ENCODE assay signal across 1 cellular context in the genomic region with DNA sequence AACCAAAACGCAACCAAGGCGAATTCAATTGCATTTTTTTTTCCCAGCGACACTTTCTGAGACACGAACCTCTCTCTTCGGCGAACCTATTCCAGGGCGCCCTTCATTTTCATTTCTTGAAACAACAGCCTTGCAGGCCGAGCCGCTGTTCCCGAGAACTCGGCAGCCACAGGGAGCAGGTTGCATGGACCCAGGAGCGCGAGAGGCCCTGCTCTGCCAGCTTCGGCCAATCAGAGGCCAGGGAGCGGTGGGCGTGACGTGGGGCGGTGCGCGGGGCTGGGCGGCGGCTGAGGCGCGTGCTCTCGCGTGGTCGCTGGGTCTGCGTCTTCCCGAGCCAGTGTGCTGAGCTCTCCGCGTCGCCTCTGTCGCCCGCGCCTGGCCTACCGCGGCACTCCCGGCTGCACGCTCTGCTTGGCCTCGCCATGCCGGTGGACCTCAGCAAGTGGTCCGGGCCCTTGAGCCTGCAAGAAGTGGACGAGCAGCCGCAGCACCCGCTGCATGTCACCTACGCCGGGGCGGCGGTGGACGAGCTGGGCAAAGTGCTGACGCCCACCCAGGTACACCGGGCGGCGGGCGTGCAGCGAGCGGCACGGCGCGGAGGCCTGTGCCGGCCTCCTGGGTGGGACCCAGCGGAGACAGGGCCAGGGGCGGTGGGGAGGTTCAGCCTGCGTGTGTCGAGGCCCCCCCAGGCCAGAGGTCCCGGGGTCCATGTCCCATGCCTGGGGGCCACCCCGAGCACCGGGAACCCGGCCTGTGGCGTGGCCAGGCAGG.
TF ChIP-seq lines count a peak whose summit lies in the region.

A gene (plus strand): TSS at position 337 of the 771 bp plus-strand sequence. CDS start 86 bp downstream, at position 423.

TF ChIP-seq in HepG2, 621 proteins besides CTCF, POLR2A, EP300 and RAD21 (continued from another document and continues in another):
- TF ChIP-seq, protein P1, sequence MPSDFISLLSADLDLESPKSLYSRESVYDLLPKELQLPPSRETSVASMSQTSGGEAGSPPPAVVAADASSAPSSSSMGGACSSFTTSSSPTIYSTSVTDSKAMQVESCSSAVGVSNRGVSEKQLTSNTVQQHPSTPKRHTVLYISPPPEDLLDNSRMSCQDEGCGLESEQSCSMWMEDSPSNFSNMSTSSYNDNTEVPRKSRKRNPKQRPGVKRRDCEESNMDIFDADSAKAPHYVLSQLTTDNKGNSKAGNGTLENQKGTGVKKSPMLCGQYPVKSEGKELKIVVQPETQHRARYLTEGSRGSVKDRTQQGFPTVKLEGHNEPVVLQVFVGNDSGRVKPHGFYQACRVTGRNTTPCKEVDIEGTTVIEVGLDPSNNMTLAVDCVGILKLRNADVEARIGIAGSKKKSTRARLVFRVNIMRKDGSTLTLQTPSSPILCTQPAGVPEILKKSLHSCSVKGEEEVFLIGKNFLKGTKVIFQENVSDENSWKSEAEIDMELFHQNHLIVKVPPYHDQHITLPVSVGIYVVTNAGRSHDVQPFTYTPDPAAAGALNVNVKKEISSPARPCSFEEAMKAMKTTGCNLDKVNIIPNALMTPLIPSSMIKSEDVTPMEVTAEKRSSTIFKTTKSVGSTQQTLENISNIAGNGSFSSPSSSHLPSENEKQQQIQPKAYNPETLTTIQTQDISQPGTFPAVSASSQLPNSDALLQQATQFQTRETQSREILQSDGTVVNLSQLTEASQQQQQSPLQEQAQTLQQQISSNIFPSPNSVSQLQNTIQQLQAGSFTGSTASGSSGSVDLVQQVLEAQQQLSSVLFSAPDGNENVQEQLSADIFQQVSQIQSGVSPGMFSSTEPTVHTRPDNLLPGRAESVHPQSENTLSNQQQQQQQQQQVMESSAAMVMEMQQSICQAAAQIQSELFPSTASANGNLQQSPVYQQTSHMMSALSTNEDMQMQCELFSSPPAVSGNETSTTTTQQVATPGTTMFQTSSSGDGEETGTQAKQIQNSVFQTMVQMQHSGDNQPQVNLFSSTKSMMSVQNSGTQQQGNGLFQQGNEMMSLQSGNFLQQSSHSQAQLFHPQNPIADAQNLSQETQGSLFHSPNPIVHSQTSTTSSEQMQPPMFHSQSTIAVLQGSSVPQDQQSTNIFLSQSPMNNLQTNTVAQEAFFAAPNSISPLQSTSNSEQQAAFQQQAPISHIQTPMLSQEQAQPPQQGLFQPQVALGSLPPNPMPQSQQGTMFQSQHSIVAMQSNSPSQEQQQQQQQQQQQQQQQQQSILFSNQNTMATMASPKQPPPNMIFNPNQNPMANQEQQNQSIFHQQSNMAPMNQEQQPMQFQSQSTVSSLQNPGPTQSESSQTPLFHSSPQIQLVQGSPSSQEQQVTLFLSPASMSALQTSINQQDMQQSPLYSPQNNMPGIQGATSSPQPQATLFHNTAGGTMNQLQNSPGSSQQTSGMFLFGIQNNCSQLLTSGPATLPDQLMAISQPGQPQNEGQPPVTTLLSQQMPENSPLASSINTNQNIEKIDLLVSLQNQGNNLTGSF (CRISPR knock-in tag; IDR thresholded peaks at IDR 0.05), result peak; percentile 72; the same call in 1 of the 2 replicates
- TF ChIP-seq EEA1 (CRISPR knock-in tag; IDR thresholded peaks at IDR 0.05; ENCODE audit: borderline replicate concordance), result peak; percentile 96; the same call in 1 of the 2 replicates
- TF ChIP-seq, protein P2, sequence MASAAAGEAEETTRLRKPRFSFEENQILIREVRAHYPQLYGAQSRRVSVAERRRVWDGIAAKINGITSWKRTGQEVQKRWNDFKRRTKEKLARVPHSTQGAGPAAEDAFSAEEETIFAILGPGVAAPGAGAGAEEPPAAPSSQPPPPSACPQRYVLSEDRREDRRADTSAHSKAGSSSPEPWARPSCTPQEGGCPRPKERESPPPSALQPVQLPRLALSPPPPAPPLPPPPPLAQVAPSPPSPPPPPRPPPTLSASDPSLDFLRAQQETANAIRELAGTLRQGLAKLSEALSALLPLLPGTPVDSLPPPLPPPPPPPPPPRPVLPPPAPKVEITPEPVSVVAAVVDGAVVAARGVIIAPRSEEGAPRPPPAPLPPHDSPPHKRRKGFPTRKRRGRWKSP (CRISPR knock-in tag; IDR thresholded peaks at IDR 0.05), result peak; percentile 66; the same call in 1 of the 2 replicates
- peak; percentile 87; the same call in 1 of the 2 replicates for TF ChIP-seq KLF11 (CRISPR knock-in tag; IDR thresholded peaks at IDR 0.05)
- TF ChIP-seq, protein P3, sequence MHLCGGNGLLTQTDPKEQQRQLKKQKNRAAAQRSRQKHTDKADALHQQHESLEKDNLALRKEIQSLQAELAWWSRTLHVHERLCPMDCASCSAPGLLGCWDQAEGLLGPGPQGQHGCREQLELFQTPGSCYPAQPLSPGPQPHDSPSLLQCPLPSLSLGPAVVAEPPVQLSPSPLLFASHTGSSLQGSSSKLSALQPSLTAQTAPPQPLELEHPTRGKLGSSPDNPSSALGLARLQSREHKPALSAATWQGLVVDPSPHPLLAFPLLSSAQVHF (CRISPR knock-in tag; IDR thresholded peaks at IDR 0.05), result no peak
- TF ChIP-seq, protein P4, sequence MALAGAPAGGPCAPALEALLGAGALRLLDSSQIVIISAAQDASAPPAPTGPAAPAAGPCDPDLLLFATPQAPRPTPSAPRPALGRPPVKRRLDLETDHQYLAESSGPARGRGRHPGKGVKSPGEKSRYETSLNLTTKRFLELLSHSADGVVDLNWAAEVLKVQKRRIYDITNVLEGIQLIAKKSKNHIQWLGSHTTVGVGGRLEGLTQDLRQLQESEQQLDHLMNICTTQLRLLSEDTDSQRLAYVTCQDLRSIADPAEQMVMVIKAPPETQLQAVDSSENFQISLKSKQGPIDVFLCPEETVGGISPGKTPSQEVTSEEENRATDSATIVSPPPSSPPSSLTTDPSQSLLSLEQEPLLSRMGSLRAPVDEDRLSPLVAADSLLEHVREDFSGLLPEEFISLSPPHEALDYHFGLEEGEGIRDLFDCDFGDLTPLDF (CRISPR knock-in tag; IDR thresholded peaks at IDR 0.05), result peak; percentile 77
- TF ChIP-seq HNRNPUL1 (IDR thresholded peaks at IDR 0.05; ENCODE audit: low read depth, low read length), result 0 out of 2 replicates have a peak, but pooled peaks have one; percentile 25
- no peak for TF ChIP-seq ZNF367 (CRISPR knock-in tag; IDR thresholded peaks at IDR 0.05; ENCODE audit: borderline replicate concordance)
- TF ChIP-seq, protein P5, sequence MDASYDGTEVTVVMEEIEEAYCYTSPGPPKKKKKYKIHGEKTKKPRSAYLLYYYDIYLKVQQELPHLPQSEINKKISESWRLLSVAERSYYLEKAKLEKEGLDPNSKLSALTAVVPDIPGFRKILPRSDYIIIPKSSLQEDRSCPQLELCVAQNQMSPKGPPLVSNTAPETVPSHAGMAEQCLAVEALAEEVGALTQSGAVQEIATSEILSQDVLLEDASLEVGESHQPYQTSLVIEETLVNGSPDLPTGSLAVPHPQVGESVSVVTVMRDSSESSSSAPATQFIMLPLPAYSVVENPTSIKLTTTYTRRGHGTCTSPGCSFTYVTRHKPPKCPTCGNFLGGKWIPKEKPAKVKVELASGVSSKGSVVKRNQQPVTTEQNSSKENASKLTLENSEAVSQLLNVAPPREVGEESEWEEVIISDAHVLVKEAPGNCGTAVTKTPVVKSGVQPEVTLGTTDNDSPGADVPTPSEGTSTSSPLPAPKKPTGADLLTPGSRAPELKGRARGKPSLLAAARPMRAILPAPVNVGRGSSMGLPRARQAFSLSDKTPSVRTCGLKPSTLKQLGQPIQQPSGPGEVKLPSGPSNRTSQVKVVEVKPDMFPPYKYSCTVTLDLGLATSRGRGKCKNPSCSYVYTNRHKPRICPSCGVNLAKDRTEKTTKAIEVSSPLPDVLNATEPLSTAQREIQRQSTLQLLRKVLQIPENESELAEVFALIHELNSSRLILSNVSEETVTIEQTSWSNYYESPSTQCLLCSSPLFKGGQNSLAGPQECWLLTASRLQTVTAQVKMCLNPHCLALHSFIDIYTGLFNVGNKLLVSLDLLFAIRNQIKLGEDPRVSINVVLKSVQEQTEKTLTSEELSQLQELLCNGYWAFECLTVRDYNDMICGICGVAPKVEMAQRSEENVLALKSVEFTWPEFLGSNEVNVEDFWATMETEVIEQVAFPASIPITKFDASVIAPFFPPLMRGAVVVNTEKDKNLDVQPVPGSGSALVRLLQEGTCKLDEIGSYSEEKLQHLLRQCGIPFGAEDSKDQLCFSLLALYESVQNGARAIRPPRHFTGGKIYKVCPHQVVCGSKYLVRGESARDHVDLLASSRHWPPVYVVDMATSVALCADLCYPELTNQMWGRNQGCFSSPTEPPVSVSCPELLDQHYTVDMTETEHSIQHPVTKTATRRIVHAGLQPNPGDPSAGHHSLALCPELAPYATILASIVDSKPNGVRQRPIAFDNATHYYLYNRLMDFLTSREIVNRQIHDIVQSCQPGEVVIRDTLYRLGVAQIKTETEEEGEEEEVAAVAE (CRISPR knock-in tag; IDR thresholded peaks at IDR 0.05; ENCODE audit: borderline replicate concordance), result peak; percentile 53; the same call in 1 of the 2 replicates
- TF ChIP-seq TEAD3 (CRISPR knock-in tag; optimal IDR thresholded peaks at IDR 0.05; ENCODE audit: borderline replicate concordance), result peak; percentile 55
- no peak for TF ChIP-seq GTF3A (CRISPR knock-in tag; conservative IDR thresholded peaks at IDR 0.05)
- peak; percentile 80 for TF ChIP-seq TSC22D2 (CRISPR knock-in tag; IDR thresholded peaks at IDR 0.05; ENCODE audit: borderline replicate concordance)
- TF ChIP-seq EZH2 (conservative IDR thresholded peaks at IDR 0.05; ENCODE audit: low read depth, low read length), result no peak
- no peak; the same call in 1 of the 2 replicates for TF ChIP-seq ZNF260 (CRISPR knock-in tag; IDR thresholded peaks at IDR 0.05; ENCODE audit: borderline replicate concordance, low read depth)
- TF ChIP-seq ZNF430 (CRISPR knock-in tag; IDR thresholded peaks at IDR 0.05), result peak; percentile 92
- peak; percentile 92 for TF ChIP-seq ZMYM4 (CRISPR knock-in tag; IDR thresholded peaks at IDR 0.05)
- TF ChIP-seq, protein P6, sequence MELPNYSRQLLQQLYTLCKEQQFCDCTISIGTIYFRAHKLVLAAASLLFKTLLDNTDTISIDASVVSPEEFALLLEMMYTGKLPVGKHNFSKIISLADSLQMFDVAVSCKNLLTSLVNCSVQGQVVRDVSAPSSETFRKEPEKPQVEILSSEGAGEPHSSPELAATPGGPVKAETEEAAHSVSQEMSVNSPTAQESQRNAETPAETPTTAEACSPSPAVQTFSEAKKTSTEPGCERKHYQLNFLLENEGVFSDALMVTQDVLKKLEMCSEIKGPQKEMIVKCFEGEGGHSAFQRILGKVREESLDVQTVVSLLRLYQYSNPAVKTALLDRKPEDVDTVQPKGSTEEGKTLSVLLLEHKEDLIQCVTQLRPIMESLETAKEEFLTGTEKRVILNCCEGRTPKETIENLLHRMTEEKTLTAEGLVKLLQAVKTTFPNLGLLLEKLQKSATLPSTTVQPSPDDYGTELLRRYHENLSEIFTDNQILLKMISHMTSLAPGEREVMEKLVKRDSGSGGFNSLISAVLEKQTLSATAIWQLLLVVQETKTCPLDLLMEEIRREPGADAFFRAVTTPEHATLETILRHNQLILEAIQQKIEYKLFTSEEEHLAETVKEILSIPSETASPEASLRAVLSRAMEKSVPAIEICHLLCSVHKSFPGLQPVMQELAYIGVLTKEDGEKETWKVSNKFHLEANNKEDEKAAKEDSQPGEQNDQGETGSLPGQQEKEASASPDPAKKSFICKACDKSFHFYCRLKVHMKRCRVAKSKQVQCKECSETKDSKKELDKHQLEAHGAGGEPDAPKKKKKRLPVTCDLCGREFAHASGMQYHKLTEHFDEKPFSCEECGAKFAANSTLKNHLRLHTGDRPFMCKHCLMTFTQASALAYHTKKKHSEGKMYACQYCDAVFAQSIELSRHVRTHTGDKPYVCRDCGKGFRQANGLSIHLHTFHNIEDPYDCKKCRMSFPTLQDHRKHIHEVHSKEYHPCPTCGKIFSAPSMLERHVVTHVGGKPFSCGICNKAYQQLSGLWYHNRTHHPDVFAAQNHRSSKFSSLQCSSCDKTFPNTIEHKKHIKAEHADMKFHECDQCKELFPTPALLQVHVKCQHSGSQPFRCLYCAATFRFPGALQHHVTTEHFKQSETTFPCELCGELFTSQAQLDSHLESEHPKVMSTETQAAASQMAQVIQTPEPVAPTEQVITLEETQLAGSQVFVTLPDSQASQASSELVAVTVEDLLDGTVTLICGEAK (IDR thresholded peaks at IDR 0.05), result no peak
- TF ChIP-seq, protein P6 (CRISPR knock-in tag; IDR thresholded peaks at IDR 0.05), result peak; percentile 60
- TF ChIP-seq TBX2 (CRISPR knock-in tag; IDR thresholded peaks at IDR 0.05; ENCODE audit: borderline replicate concordance), result peak; percentile 86
- TF ChIP-seq MLLT10 (CRISPR knock-in tag; IDR thresholded peaks at IDR 0.05), result 0 out of 2 replicates have a peak, but pooled peaks have one; percentile 62
- TF ChIP-seq KMT2B (CRISPR knock-in tag; IDR thresholded peaks at IDR 0.05), result no peak; the same call in 1 of the 2 replicates
- TF ChIP-seq, protein P7, sequence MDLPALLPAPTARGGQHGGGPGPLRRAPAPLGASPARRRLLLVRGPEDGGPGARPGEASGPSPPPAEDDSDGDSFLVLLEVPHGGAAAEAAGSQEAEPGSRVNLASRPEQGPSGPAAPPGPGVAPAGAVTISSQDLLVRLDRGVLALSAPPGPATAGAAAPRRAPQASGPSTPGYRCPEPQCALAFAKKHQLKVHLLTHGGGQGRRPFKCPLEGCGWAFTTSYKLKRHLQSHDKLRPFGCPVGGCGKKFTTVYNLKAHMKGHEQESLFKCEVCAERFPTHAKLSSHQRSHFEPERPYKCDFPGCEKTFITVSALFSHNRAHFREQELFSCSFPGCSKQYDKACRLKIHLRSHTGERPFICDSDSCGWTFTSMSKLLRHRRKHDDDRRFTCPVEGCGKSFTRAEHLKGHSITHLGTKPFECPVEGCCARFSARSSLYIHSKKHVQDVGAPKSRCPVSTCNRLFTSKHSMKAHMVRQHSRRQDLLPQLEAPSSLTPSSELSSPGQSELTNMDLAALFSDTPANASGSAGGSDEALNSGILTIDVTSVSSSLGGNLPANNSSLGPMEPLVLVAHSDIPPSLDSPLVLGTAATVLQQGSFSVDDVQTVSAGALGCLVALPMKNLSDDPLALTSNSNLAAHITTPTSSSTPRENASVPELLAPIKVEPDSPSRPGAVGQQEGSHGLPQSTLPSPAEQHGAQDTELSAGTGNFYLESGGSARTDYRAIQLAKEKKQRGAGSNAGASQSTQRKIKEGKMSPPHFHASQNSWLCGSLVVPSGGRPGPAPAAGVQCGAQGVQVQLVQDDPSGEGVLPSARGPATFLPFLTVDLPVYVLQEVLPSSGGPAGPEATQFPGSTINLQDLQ (CRISPR knock-in tag; IDR thresholded peaks at IDR 0.05), result no peak
